25 cellular contexts compared by ENCODE assay signal in the genomic region with DNA sequence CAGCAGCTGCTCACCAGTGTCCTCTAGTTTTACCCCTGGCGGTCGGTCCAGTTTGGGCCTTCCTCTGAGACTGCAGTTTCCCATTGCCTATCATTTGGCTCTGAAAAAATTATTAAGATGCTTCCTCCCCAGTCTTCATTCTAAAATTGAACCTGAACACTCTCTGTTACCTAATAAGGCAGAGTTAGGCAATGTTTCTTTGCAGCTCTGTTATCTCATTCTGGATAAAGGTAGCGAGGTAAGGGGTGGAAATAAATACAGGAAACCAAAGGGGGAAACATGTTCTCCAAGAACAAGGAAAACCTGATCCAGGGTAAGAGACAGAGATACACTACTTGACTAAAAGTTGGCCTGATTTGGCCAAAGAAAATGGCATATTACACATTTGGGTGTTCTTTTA.
"Had no signal": no experiment of that assay in that cellular context is flagged by ENCODE, and none has a peak within 500 bp of the region (broad histone marks: within the 10 kb centered on the region; RNA-seq: fewer than 3 reads in every experiment).

No MANE protein-coding gene starts in this region.

- H3K9me3 Mint-ChIP-seq: activated CD4-positive, alpha-beta T cell treated with anti-CD3 and anti-CD28 coated beads, Interleukin-2, amount 10 ng/mL, durations not matched to agents 7 days and 5 days; activated naive CD4-positive, alpha-beta T cell treated with anti-CD3 and anti-CD28 coated beads, Interleukin-2, amount 50 U/mL, for 24 hours; activated naive CD8-positive, alpha-beta T cell treated with anti-CD3 and anti-CD28 coated beads, Interleukin-2, amount 10 ng/mL, durations not matched to agents 7 days and 5 days; activated T-cell treated with anti-CD3 and anti-CD28 coated beads, Interleukin-2, amount 50 U/mL, for 24 hours; activated T-helper 2 cell treated with anti-CD3 and anti-CD28 coated beads, Interferon-gamma antibody, Interleukin-2, Interleukin-4, amounts not matched to agents 10 μg/mL and 5 μg/mL and 100 μg/mL, durations not matched to agents 14 hours and 24 hours and 36 hours had no signal

- FAIRE-seq: TTC549 had no signal

- H3K4me1 Mint-ChIP-seq: activated CD4-positive, alpha-beta T cell treated with anti-CD3 and anti-CD28 coated beads for 36 hours; activated CD4-positive, alpha-beta T cell treated with anti-CD3 and anti-CD28 coated beads, Interleukin-2, amount 10 ng/mL, durations not matched to agents 7 days and 5 days; activated naive CD4-positive, alpha-beta T cell treated with anti-CD3 and anti-CD28 coated beads, Interleukin-2, amount 50 U/mL, for 24 hours; activated naive CD8-positive, alpha-beta T cell treated with anti-CD3 and anti-CD28 coated beads, Interleukin-2, amount 10 ng/mL, durations not matched to agents 7 days and 5 days had no signal

- H3K27me3 ChIP-seq: ascending aorta, SJCRH30 had no signal

- H3K36me3 Mint-ChIP-seq: activated naive CD8-positive, alpha-beta T cell treated with anti-CD3 and anti-CD28 coated beads, Interleukin-2, amount 10 ng/mL, durations not matched to agents 7 days and 5 days had no signal

- H3K27ac Mint-ChIP-seq: activated CD4-positive, alpha-beta T cell treated with anti-CD3 and anti-CD28 coated beads for 36 hours; activated CD4-positive, alpha-beta T cell treated with anti-CD3 and anti-CD28 coated beads, Interleukin-2, amount 10 ng/mL, durations not matched to agents 7 days and 5 days; activated CD8-positive, alpha-beta T cell treated with anti-CD3 and anti-CD28 coated beads, Interleukin-2, amount 10 ng/mL, durations not matched to agents 7 days and 5 days; activated naive CD4-positive, alpha-beta T cell treated with anti-CD3 and anti-CD28 coated beads, Interleukin-2, amount 50 U/mL, for 24 hours; activated naive CD8-positive, alpha-beta T cell treated with anti-CD3 and anti-CD28 coated beads, Interleukin-2, amount 10 ng/mL, durations not matched to agents 7 days and 5 days; activated T-cell treated with anti-CD3 and anti-CD28 coated beads, Interleukin-2, amount 50 U/mL, for 24 hours; activated T-helper 2 cell treated with anti-CD3 and anti-CD28 coated beads, Interferon-gamma antibody, Interleukin-2, Interleukin-4, amounts not matched to agents 10 μg/mL and 5 μg/mL and 100 μg/mL, durations not matched to agents 14 hours and 24 hours and 36 hours had no signal

- H3K27me3 Mint-ChIP-seq: activated CD4-positive, alpha-beta T cell treated with anti-CD3 and anti-CD28 coated beads for 36 hours; activated CD4-positive, alpha-beta T cell treated with anti-CD3 and anti-CD28 coated beads, Interleukin-2, amount 10 ng/mL, durations not matched to agents 7 days and 5 days; activated naive CD4-positive, alpha-beta T cell treated with anti-CD3 and anti-CD28 coated beads, Interleukin-2, amount 50 U/mL, for 24 hours; activated naive CD8-positive, alpha-beta T cell treated with anti-CD3 and anti-CD28 coated beads, Interleukin-2, amount 10 ng/mL, durations not matched to agents 7 days and 5 days; activated T-cell treated with anti-CD3 and anti-CD28 coated beads, Interleukin-2, amount 50 U/mL, for 24 hours had no signal

- H3K4me3 Mint-ChIP-seq: activated CD4-positive, alpha-beta T cell treated with anti-CD3 and anti-CD28 coated beads for 36 hours; activated CD4-positive, alpha-beta T cell treated with anti-CD3 and anti-CD28 coated beads, Interleukin-2, amount 10 ng/mL, durations not matched to agents 7 days and 5 days; activated CD8-positive, alpha-beta T cell treated with anti-CD3 and anti-CD28 coated beads, Interleukin-2, amount 10 ng/mL, durations not matched to agents 7 days and 5 days; activated naive CD4-positive, alpha-beta T cell treated with anti-CD3 and anti-CD28 coated beads, Interleukin-2, amount 50 U/mL, for 24 hours; activated naive CD8-positive, alpha-beta T cell treated with anti-CD3 and anti-CD28 coated beads, Interleukin-2, amount 10 ng/mL, durations not matched to agents 7 days and 5 days; activated T-cell treated with anti-CD3 and anti-CD28 coated beads, Interleukin-2, amount 50 U/mL, for 24 hours had no signal

- DNase-seq: activated CD4-positive, alpha-beta T cell treated with anti-CD3 and anti-CD28 coated beads for 36 hours; activated CD4-positive, alpha-beta T cell treated with anti-CD3 and anti-CD28 coated beads, Interleukin-2, amount 10 ng/mL, durations not matched to agents 7 days and 5 days; activated CD4-positive, alpha-beta T cell treated with anti-CD3 and anti-CD28 coated beads, Interleukin-2, amount 50 U/mL, for 48 hours; activated CD8-positive, alpha-beta T cell treated with anti-CD3 and anti-CD28 coated beads, Interleukin-2, amount 10 ng/mL, durations not matched to agents 7 days and 5 days; activated gamma-delta T cell; activated naive CD4-positive, alpha-beta T cell treated with Interleukin-2 at 50 U/mL for 16 hours; activated naive CD8-positive, alpha-beta T cell treated with anti-CD3 and anti-CD28 coated beads, Interleukin-2, amount 10 ng/mL, durations not matched to agents 7 days and 5 days; activated T-cell treated with anti-CD3 and anti-CD28 coated beads, Interleukin-2, amount 50 U/mL, for 24 hours; amygdala; NCI-H1105; NCI-H1417 treated with DMSO at 0.1 percent for 48 hours; NCI-H187 treated with DMSO at 0.1 percent for 48 hours; NCI-H2081 treated with DMSO at 0.1 percent for 48 hours; NCI-H226; NCI-H524; SHP77; SJCRH30; T1000 had no signal

- ATAC-seq: activated CD4-positive, alpha-beta T cell treated with anti-CD3 and anti-CD28 coated beads for 36 hours; activated CD4-positive, CD25-positive, alpha-beta regulatory T cell treated with anti-CD3 and anti-CD28 coated beads, Interleukin-2, amount 50 U/mL, for 24 hours; activated CD8-positive, alpha-beta T cell treated with anti-CD3 and anti-CD28 coated beads, Interleukin-2, amount 10 ng/mL, durations not matched to agents 7 days and 5 days; Panc1 had no signal

- H3K4me1 ChIP-seq: ascending aorta, SJCRH30 had no signal

- H3K36me3 ChIP-seq: SJCRH30 had no signal

- H3K27ac ChIP-seq: ascending aorta, SJCRH30, SK-N-MC had no signal

- H3K4me3 ChIP-seq: ascending aorta, SJCRH30, SK-N-MC had no signal

- H3K9me3 ChIP-seq: ascending aorta, SJCRH30 had no signal
